Comparison of ENCODE assay signal across 3 cellular contexts in the genomic region with DNA sequence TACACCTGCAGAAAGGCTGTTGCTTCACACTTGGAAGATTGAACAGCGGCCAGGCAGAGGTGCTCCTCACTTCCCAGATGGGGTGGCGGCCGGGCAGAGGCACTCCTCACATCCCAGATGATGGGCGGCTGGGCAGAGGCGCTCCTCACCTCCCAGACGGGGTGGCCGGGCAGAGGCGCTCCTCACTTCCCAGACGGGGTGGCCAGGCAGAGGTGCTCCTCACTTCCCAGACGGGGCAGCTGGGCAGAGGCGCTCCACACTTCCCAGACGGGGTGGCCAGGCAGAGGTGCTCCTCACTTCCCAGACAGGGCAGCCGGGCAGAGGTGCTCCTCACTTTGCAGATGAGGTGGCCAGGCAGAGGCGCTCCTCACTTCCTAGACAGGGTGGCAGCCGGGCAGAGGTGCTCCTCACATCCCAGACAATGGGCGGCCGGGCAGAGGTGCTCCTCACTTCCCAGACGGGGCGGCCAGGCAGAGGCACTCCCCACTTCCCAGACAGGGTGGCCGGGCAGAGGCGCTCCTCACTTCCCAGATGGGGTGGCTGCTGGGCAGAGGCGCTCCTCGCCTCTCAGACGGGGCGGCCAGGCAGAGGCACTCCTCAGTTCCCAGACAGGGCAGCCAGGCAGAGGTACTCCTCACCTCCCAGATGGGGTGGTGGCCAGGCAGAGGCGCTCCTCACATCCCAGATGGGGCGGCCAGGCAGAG.
DNase-seq lines count a peak whose midpoint lies in the region; TF ChIP-seq lines count a peak whose summit lies in the region.
"Not testable (repeated sequence)": the region's sequence is repeated elsewhere in the genome, so short reads cannot be mapped to it uniquely, and the experiment has no call there.

No MANE protein-coding gene starts in this region.

- not testable (repeated sequence) for H3K27ac Mint-ChIP-seq in activated CD4-positive, alpha-beta T cell treated with anti-CD3 and anti-CD28 coated beads, Interleukin-2, amount 10 ng/mL, durations not matched to agents 24 days and 14 days; endothelial cell (ENCODE audit: unreplicated experiment)

- H3K36me3 ChIP-seq in BLaER1 = not testable (repeated sequence)

- H3K4me1 Mint-ChIP-seq in activated CD4-positive, alpha-beta T cell treated with anti-CD3 and anti-CD28 coated beads, Interleukin-2, amount 10 ng/mL, durations not matched to agents 24 days and 14 days; endothelial cell (ENCODE audit: unreplicated experiment): not testable (repeated sequence)

- TF ChIP-seq CTCF in endothelial cell (IDR thresholded peaks at IDR 0.05; ENCODE audit: unreplicated experiment) = not testable (repeated sequence)

- not testable (repeated sequence) for H3K4me1 ChIP-seq in BLaER1

- not testable (repeated sequence) for H3K36me3 Mint-ChIP-seq in activated CD4-positive, alpha-beta T cell treated with anti-CD3 and anti-CD28 coated beads, Interleukin-2, amount 10 ng/mL, durations not matched to agents 24 days and 14 days (ENCODE audit: low read depth)
- peaks cover 29% of the 10 kb centered on the region for H3K36me3 Mint-ChIP-seq in endothelial cell (ENCODE audit: low read depth, unreplicated experiment)

- H3K9me3 Mint-ChIP-seq in activated CD4-positive, alpha-beta T cell treated with anti-CD3 and anti-CD28 coated beads, Interleukin-2, amount 10 ng/mL, durations not matched to agents 24 days and 14 days = peaks cover 27% of the 10 kb centered on the region
- peaks cover 25% of the 10 kb centered on the region for H3K9me3 Mint-ChIP-seq in endothelial cell (ENCODE audit: unreplicated experiment)

- not testable (repeated sequence) for H4K20me1 ChIP-seq in BLaER1

- H3K4me3 Mint-ChIP-seq in activated CD4-positive, alpha-beta T cell treated with anti-CD3 and anti-CD28 coated beads, Interleukin-2, amount 10 ng/mL, durations not matched to agents 24 days and 14 days = not testable (repeated sequence)
- H3K4me3 Mint-ChIP-seq in endothelial cell (ENCODE audit: unreplicated experiment) = peak overlapping the region; percentile 62

- not testable (repeated sequence) for H3K27ac ChIP-seq in BLaER1

- intact Hi-C loops in activated CD4-positive, alpha-beta T cell treated with anti-CD3 and anti-CD28 coated beads, Interleukin-2, amount 10 ng/mL, durations not matched to agents 24 days and 14 days (cut with micrococcal nuclease) = not testable (repeated sequence)

- H3K27me3 Mint-ChIP-seq in activated CD4-positive, alpha-beta T cell treated with anti-CD3 and anti-CD28 coated beads, Interleukin-2, amount 10 ng/mL, durations not matched to agents 24 days and 14 days; endothelial cell (ENCODE audit: unreplicated experiment): not testable (repeated sequence)

- H3K9ac ChIP-seq in BLaER1 = not testable (repeated sequence)

- H3K9me3 ChIP-seq in BLaER1 = peaks cover 62% of the 10 kb centered on the region

- H3K4me3 ChIP-seq in BLaER1 = peak overlapping the region; percentile 22; the same call in 1 of the 2 replicates

- H3K27me3 ChIP-seq in BLaER1 = not testable (repeated sequence)

- DNase-seq in activated CD4-positive, alpha-beta T cell treated with anti-CD3 and anti-CD28 coated beads, Interleukin-2, amount 10 ng/mL, durations not matched to agents 24 days and 14 days = peak; percentile 13
- not testable (repeated sequence) for DNase-seq in endothelial cell (ENCODE audit: low spot score)

- not testable (repeated sequence) for H3K4me2 ChIP-seq in BLaER1
